11 cellular contexts compared by ENCODE assay signal in genomic region chr13:30141773-30142501, GRCh38.
DNase-seq lines count a peak whose midpoint lies in the region; ATAC-seq, FAIRE-seq and TF ChIP-seq lines count a peak whose summit lies in the region.
"Had no signal": no experiment of that assay in that cellular context is flagged by ENCODE, and none has a peak within 500 bp of the region (broad histone marks: within the 10 kb centered on the region; RNA-seq: fewer than 3 reads in every experiment).

No MANE protein-coding gene starts in this region.

- TF ChIP-seq CTCF in CD4-positive, alpha-beta T cell (IDR thresholded peaks at IDR 0.05): no peak
- TF ChIP-seq CTCF in GM12878 (IDR thresholded peaks at IDR 0.05 in 2 of 3, conservative IDR thresholded peaks at IDR 0.05 in 1 of 3; ENCODE audit: control insufficient read depth in 2 of 3, extremely low read depth in 1 of 3, insufficient read depth in 1 of 3, low read depth in 3 of 3, low read length in 3 of 3): no peak
- no peak for TF ChIP-seq CTCF in neural progenitor cell (IDR thresholded peaks at IDR 0.05)

- H3K36me3 ChIP-seq in GM12878 (ENCODE audit: control insufficient read depth in 2 of 2, insufficient read depth in 2 of 2, low read length in 1 of 2) (no peaks in the 10 kb centered on the region), neural progenitor cell (no peaks in the 10 kb centered on the region)
- H3K36me3 ChIP-seq: HAP-1 had no signal

- H3K9me3 Mint-ChIP-seq in CD4-positive, alpha-beta T cell: no peaks in the 10 kb centered on the region
- H3K9me3 Mint-ChIP-seq in neural progenitor cell: peaks cover 6% of the 10 kb centered on the region

- H3K9ac ChIP-seq in GM12878 (ENCODE audit: control insufficient read depth, insufficient read depth, low read length): no peak overlapping the region
- no peak overlapping the region for H3K9ac ChIP-seq in neural progenitor cell

- WGBS in GM12878 (ENCODE audit: insufficient coverage, insufficient replicate concordance, low lambda C conversion rate, missing lambda C conversion rate): 67% methylated on average over 6 of the region's 6 CpGs

- no peak for TF ChIP-seq EP300 in GM12878 (IDR thresholded peaks at IDR 0.05; ENCODE audit: borderline replicate concordance in 1 of 2, control insufficient read depth in 1 of 2, low read depth in 2 of 2, low read length in 2 of 2)

- no peaks in the 10 kb centered on the region for H3F3A ChIP-seq in neural progenitor cell (ENCODE audit: low read depth)

- no peak overlapping the region for H3K27ac ChIP-seq in CD4-positive, alpha-beta T cell (ENCODE audit: low read depth, low read length)
- H3K27ac ChIP-seq in GM12878 (ENCODE audit: control insufficient read depth, insufficient read depth) (no peak overlapping the region), neural progenitor cell (no peak overlapping the region)

- no peaks in the 10 kb centered on the region for H4K20me1 ChIP-seq in GM12878 (ENCODE audit: control insufficient read depth, insufficient read depth)
- H4K20me1 ChIP-seq in neural progenitor cell (ENCODE audit: low read depth): no peaks in the 10 kb centered on the region

- RAD21 ChIA-PET in GM12878 (lab: Charles Lee; ENCODE audit: unreplicated experiment): interaction anchor here (0.9 to 6.7 kb wide), 8 partner anchors 10 to 233 kb away, joined by 3 to 60 read pairs (median 7); no protein-coding TSS in a partner anchor

- in situ Hi-C loops in GM12878 (cut with MboI): no loop called here

- FAIRE-seq in GM12892 (lab: Jason Lieb, UNC) (peak; percentile 60), GM12878 (lab: Jason Lieb, UNC) (no peak)

- H3K4me2 ChIP-seq in GM12878 (ENCODE audit: control insufficient read depth, insufficient read depth) (peak overlapping the region; percentile 15; the same call in 1 of the 2 replicates), neural progenitor cell (no peak overlapping the region)

- no peaks in the 10 kb centered on the region for H3K27me3 Mint-ChIP-seq in CD4-positive, alpha-beta T cell
- peaks cover 22% of the 10 kb centered on the region for H3K27me3 Mint-ChIP-seq in neural progenitor cell (ENCODE audit: insufficient read depth, low read depth)

- SMC1A ChIA-PET in GM12878 (lab: Charles Lee; ENCODE audit: uncharacterized antibody, unreplicated experiment): interaction anchor here (0.6 to 9.9 kb wide), 24 partner anchors 8 to 603 kb away, joined by 3 to 91 read pairs (median 4); no protein-coding TSS in a partner anchor

- H3K4me1 ChIP-seq in GM12878 (ENCODE audit: control insufficient read depth, insufficient read depth, low read length): peaks cover 54% of the 10 kb centered on the region
- no peaks in the 10 kb centered on the region for H3K4me1 ChIP-seq in neural progenitor cell

- H3K9me3 ChIP-seq in CD4-positive, alpha-beta T cell (ENCODE audit: control insufficient read depth, low read length): peaks cover 8% of the 10 kb centered on the region
- H3K9me3 ChIP-seq in GM12878 (replicated peaks; ENCODE audit: control insufficient read depth, insufficient read depth, low read length) (peaks cover 4% of the 10 kb centered on the region; the same call in 2 of the 3 replicates), neural progenitor cell (ENCODE audit: low read depth) (no peaks in the 10 kb centered on the region)

- ATAC-seq in CD4-positive, alpha-beta T cell (ENCODE audit: poor library complexity): no peak
- ATAC-seq in GM12878 (no peak), GM21528 (IDR thresholded peaks at IDR 0.05; ENCODE audit: low FRiP score, unreplicated experiment) (no peak)

- TF ChIP-seq POLR2A in GM12892 (IDR thresholded peaks at IDR 0.05; ENCODE audit: low read depth, low read length): no peak
- no peak for TF ChIP-seq POLR2A in GM12878 (IDR thresholded peaks at IDR 0.05; ENCODE audit: low read depth, low read length)

- DNase-seq in CD4-positive, alpha-beta T cell: no peak
- DNase-seq in GM12892 (ENCODE audit: insufficient read length) (no peak), GM12878 (ENCODE audit: low read depth, low spot score) (no peak), neural progenitor cell (ENCODE audit: low spot score) (no peak), iPS-NIHi7 (ENCODE audit: extremely low spot score) (no peak), NCI-H1436 (lab: John Stamatoyannopoulos, UW) (no peak), NCI-H510A (lab: John Stamatoyannopoulos, UW) (no peak)
- DNase-seq: NCI-H1930 had no signal

- BruUV-seq in GM12878 (replicated peaks; lab: Mats Ljungman, UMichigan): no TSS peak

- peaks cover 3% of the 10 kb centered on the region for H3K36me3 Mint-ChIP-seq in CD4-positive, alpha-beta T cell (ENCODE audit: low read depth)
- peaks cover 2% of the 10 kb centered on the region for H3K36me3 Mint-ChIP-seq in neural progenitor cell

- POLR2A ChIA-PET in CD4-positive, alpha-beta T cell (lab: Charles Lee): interaction anchor here (0.8 to 3.2 kb wide), 8 partner anchors 9 to 474 kb away, joined by 3 to 16 read pairs (median 4); no protein-coding TSS in a partner anchor
- POLR2A ChIA-PET in GM12878 (lab: Charles Lee): interaction anchor here (0.6 to 1.4 kb wide), 5 partner anchors 15 to 932 kb away, joined by 3 to 5 read pairs (median 4); no protein-coding TSS in a partner anchor

- H3K4me1 Mint-ChIP-seq in CD4-positive, alpha-beta T cell (ENCODE audit: low read depth): peaks cover 67% of the 10 kb centered on the region
- peaks cover 40% of the 10 kb centered on the region for H3K4me1 Mint-ChIP-seq in neural progenitor cell

- no peak overlapping the region for H3K4me3 ChIP-seq in GM12878
- no peak overlapping the region for H3K4me3 ChIP-seq in neural progenitor cell
- H3K4me3 ChIP-seq: HAP-1 had no signal

- H2AFZ ChIP-seq in GM12878 (ENCODE audit: control insufficient read depth, low read depth, low read length) (no peak overlapping the region), neural progenitor cell (replicated peaks) (no peak overlapping the region)

- H3K27ac Mint-ChIP-seq in CD4-positive, alpha-beta T cell: peak overlapping the region; percentile 78
- H3K27ac Mint-ChIP-seq in neural progenitor cell: peak overlapping the region; percentile 66
- H3K27ac Mint-ChIP-seq: memory B cell had no signal

- CTCF ChIA-PET in CD4-positive, alpha-beta T cell (lab: Charles Lee): interaction anchor here (0.5 to 3.3 kb wide), 2 partner anchors 10 to 827 kb away, joined by 3 to 13 read pairs; no protein-coding TSS in a partner anchor
- CTCF ChIA-PET in GM12878 (lab: Yijun Ruan, JAX): interaction anchor here (0.8 to 8.4 kb wide), 8 partner anchors 11 to 201 kb away, joined by 3 to 92 read pairs (median 4); no protein-coding TSS in a partner anchor

- H3K4me3 Mint-ChIP-seq in CD4-positive, alpha-beta T cell: no peak overlapping the region
- no peak overlapping the region for H3K4me3 Mint-ChIP-seq in neural progenitor cell

- no peaks in the 10 kb centered on the region for H3K27me3 ChIP-seq in CD4-positive, alpha-beta T cell (ENCODE audit: control insufficient read depth, insufficient read depth, low read length)
- H3K27me3 ChIP-seq in GM12878 (replicated peaks in 1 of 2; ENCODE audit: control insufficient read depth in 2 of 2, insufficient read depth in 2 of 2, low read length in 1 of 2) (no peaks in the 10 kb centered on the region), neural progenitor cell (no peaks in the 10 kb centered on the region)

- intact Hi-C loops in CD4-positive, alpha-beta T cell (cut with DNase I, micrococcal nuclease): no loop called here
- intact Hi-C loops in GM12878 (cut with micrococcal nuclease; ENCODE audit: unreplicated experiment): loop anchor here (5.0 to 10.0 kb wide), 2 partner anchors 53 to 165 kb away; partner anchors contain the start of gene KATNAL1

- no peak for TF ChIP-seq RAD21 in GM12878 (IDR thresholded peaks at IDR 0.05; ENCODE audit: insufficient read depth, low read depth, low read length)

- H3K79me2 ChIP-seq in GM12878 (ENCODE audit: control insufficient read depth, insufficient read depth, low read length) (no peaks in the 10 kb centered on the region), neural progenitor cell (ENCODE audit: low read depth) (no peaks in the 10 kb centered on the region)

TF ChIP-seq in GM12878, 131 proteins besides CTCF, POLR2A, EP300 and RAD21 (continues in another document):
- no peak for TF ChIP-seq TCF3 (IDR thresholded peaks at IDR 0.05; ENCODE audit: borderline replicate concordance, insufficient read depth, low read depth, low read length)
- TF ChIP-seq POLR2AphosphoS5 (IDR thresholded peaks at IDR 0.05; ENCODE audit: low read length): no peak
- TF ChIP-seq ZNF217 (IDR thresholded peaks at IDR 0.05): peak; percentile 89
- 0 out of 2 replicates have a peak, but pooled peaks have one; percentile 24 for TF ChIP-seq ZBED1 (IDR thresholded peaks at IDR 0.05; ENCODE audit: borderline replicate concordance)
- TF ChIP-seq LARP7 (IDR thresholded peaks at IDR 0.05): no peak
- 0 out of 2 replicates have a peak, but pooled peaks have one; percentile 28 for TF ChIP-seq NKRF (conservative IDR thresholded peaks at IDR 0.05)
- no peak for TF ChIP-seq RCOR1 (conservative IDR thresholded peaks at IDR 0.05; ENCODE audit: low read depth, low read length)
- TF ChIP-seq BHLHE40 (IDR thresholded peaks at IDR 0.05; ENCODE audit: borderline replicate concordance in 1 of 2, low read depth in 2 of 2, low read length in 1 of 2): no peak
- TF ChIP-seq ETV6 (conservative IDR thresholded peaks at IDR 0.05 in 1 of 2, IDR thresholded peaks at IDR 0.05 in 1 of 2; ENCODE audit: borderline replicate concordance in 1 of 2, low read depth in 1 of 2): 0 out of 4 replicates have a peak, but pooled peaks of 1 of the 2 experiments have one; percentile 9
- no peak; the same call in 1 of the 2 replicates for TF ChIP-seq RUNX3 (IDR thresholded peaks at IDR 0.05; ENCODE audit: low read length)
- TF ChIP-seq CEBPB (IDR thresholded peaks at IDR 0.05; ENCODE audit: borderline replicate concordance in 1 of 2, low read depth in 2 of 2, low read length in 2 of 2): no peak
